ENCODE assay signal across 11 cellular contexts in the genomic region with DNA sequence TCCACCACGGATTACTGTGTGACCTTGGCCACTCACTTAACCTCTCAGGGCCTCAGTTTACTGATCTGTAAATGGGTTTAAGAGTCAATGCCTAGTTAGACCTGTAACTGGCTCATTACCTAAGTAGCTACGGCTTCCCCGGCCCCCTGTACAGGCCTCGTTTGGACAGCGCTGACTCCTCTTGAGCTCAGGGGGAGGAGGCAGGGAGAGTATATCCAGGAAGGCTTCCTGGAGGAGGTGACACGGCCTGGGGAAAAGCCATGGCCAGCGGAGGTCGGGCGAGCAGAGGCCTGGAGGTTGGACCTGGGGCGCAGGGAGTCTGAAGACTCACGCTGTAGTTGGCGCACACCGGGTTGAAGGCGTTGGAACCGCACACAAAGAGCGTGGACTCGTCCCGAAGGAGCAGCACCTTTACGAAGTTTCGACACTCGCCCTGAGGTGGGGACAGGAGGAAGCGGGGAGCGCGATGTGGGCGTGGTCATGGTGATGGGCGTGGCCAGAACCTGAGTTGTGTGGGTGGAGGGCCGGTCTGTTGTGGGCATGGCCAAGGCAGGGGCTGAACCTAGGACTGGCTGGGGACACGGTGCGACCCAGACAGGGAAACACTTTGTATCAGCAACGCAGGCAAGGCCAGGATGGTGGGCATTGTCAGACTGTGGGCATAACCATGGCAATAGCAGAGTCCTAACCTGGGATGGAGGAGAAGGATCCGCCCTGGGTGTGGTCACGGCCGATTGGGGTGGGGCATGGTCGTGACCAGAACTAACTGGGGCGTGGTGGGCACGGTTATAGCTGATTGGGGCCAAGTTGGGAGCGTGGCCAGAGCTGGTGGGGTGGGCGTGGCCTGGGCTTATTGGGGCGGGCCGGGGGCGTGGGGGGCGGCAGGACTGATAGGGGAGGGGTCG. TPM values are rescaled to one million over a fixed set of nuclear protein-coding genes. Genes with fewer than 3 reads are reported as not detected.
DNase-seq lines count a peak whose midpoint lies in the region; ATAC-seq and TF ChIP-seq lines count a peak whose summit lies in the region.
"Had no signal": no experiment of that assay in that cellular context is flagged by ENCODE, and none has a peak within 500 bp of the region (broad histone marks: within the 10 kb centered on the region; RNA-seq: fewer than 3 reads in every experiment).

No MANE protein-coding gene starts in this region.

- H3K9ac ChIP-seq in HUES6 (ENCODE audit: low read length), result no peak overlapping the region

- H3K27ac Mint-ChIP-seq in WTC11, result peak overlapping the region; percentile 89
- no peak overlapping the region for H3K27ac Mint-ChIP-seq in activated CD8-positive, alpha-beta T cell treated with anti-CD3 and anti-CD28 coated beads, Interleukin-2, amount 10 ng/mL, durations not matched to agents 7 days and 5 days
- H3K27ac Mint-ChIP-seq: CD8-positive, alpha-beta T cell; T-helper 17 cell had no signal

- H3K27me3 ChIP-seq in BE2C, result no peaks in the 10 kb centered on the region
- no peaks in the 10 kb centered on the region; the same call in 1 of the 2 replicates for H3K27me3 ChIP-seq in HUES6 (ENCODE audit: control insufficient read depth, insufficient read depth, low read length)

- no peaks in the 10 kb centered on the region for H3K9me3 Mint-ChIP-seq in WTC11
- no peaks in the 10 kb centered on the region for H3K9me3 Mint-ChIP-seq in activated CD8-positive, alpha-beta T cell treated with anti-CD3 and anti-CD28 coated beads, Interleukin-2, amount 10 ng/mL, durations not matched to agents 7 days and 5 days (ENCODE audit: insufficient read depth)
- H3K9me3 Mint-ChIP-seq: CD8-positive, alpha-beta T cell had no signal

- H3K36me3 ChIP-seq in BE2C (no peaks in the 10 kb centered on the region), HUES6 (ENCODE audit: control insufficient read depth, insufficient read depth, low read length) (peaks cover 38% of the 10 kb centered on the region)

- ATAC-seq in WTC11 (peak; percentile 75), GM21423 (IDR thresholded peaks at IDR 0.05; ENCODE audit: unreplicated experiment) (no peak)
- no peak for ATAC-seq in activated CD8-positive, alpha-beta T cell treated with anti-CD3 and anti-CD28 coated beads, Interleukin-2, amount 10 ng/mL, durations not matched to agents 7 days and 5 days
- ATAC-seq: CD8-positive, alpha-beta T cell; T-helper 17 cell had no signal

- peak overlapping the region; percentile 40; the same call in 1 of the 2 replicates for H3K4me3 Mint-ChIP-seq in WTC11
- H3K4me3 Mint-ChIP-seq in activated CD8-positive, alpha-beta T cell treated with anti-CD3 and anti-CD28 coated beads, Interleukin-2, amount 10 ng/mL, durations not matched to agents 7 days and 5 days, result no peak overlapping the region
- H3K4me3 Mint-ChIP-seq: CD8-positive, alpha-beta T cell; T-helper 17 cell had no signal

- H3K4me3 ChIP-seq in BE2C (ENCODE audit: low read depth, low read length) (no peak overlapping the region), HUES6 (ENCODE audit: low read depth, low read length) (peak overlapping the region; percentile 48)

- H3K36me3 Mint-ChIP-seq in WTC11, result peaks cover 35% of the 10 kb centered on the region
- H3K36me3 Mint-ChIP-seq in activated CD8-positive, alpha-beta T cell treated with anti-CD3 and anti-CD28 coated beads, Interleukin-2, amount 10 ng/mL, durations not matched to agents 7 days and 5 days (ENCODE audit: low read depth), result no peaks in the 10 kb centered on the region
- H3K36me3 Mint-ChIP-seq: CD8-positive, alpha-beta T cell had no signal

- POLR2A ChIA-PET in WTC11 (lab: Charles Lee), result interaction anchor here (1.1 kb wide), 1 partner anchor 112 kb away, joined by 4 read pairs; no protein-coding TSS in a partner anchor
- POLR2A ChIA-PET in activated CD8-positive, alpha-beta T cell treated with anti-CD3 and anti-CD28 coated beads, Interleukin-2, amount 10 ng/mL, durations not matched to agents 7 days and 5 days (lab: Charles Lee), result no interaction called here

- DNase-seq in BE2C, result peak; percentile 56
- peak; percentile 80 for DNase-seq in WTC11 (ENCODE audit: low spot score)
- no peak for DNase-seq in activated CD8-positive, alpha-beta T cell treated with anti-CD3 and anti-CD28 coated beads, Interleukin-2, amount 10 ng/mL, durations not matched to agents 7 days and 5 days
- DNase-seq in NCI-H446 treated with DMSO at 0.1 percent for 48 hours (lab: John Stamatoyannopoulos, UW), result no peak
- DNase-seq: aorta, hippocampal formation, midbrain, T-helper 17 cell had no signal

- H3K27ac ChIP-seq in HUES6 (ENCODE audit: low read depth, low read length), result no peak overlapping the region

- CTCF ChIA-PET in WTC11 (lab: Charles Lee), result interaction anchor here (0.5 to 1.7 kb wide), 12 partner anchors 11 to 235 kb away, joined by 3 to 13 read pairs (median 4); a partner anchor contains a TSS
- CTCF ChIA-PET in activated CD8-positive, alpha-beta T cell treated with anti-CD3 and anti-CD28 coated beads, Interleukin-2, amount 10 ng/mL, durations not matched to agents 7 days and 5 days (lab: Charles Lee), result no interaction called here

- H3K9me3 ChIP-seq in BE2C (peaks cover 3% of the 10 kb centered on the region; the same call in 1 of the 2 replicates), HUES6 (ENCODE audit: control insufficient read depth, insufficient read depth, low read depth, low read length) (no peaks in the 10 kb centered on the region)

- H3K4me1 ChIP-seq in BE2C (peaks cover 3% of the 10 kb centered on the region), HUES6 (ENCODE audit: control insufficient read depth, insufficient read depth, low read length) (peaks cover 2% of the 10 kb centered on the region; the same call in 1 of the 2 replicates)

- H3K4me1 Mint-ChIP-seq in WTC11, result peaks cover 9% of the 10 kb centered on the region
- peaks cover 6% of the 10 kb centered on the region for H3K4me1 Mint-ChIP-seq in activated CD8-positive, alpha-beta T cell treated with anti-CD3 and anti-CD28 coated beads, Interleukin-2, amount 10 ng/mL, durations not matched to agents 7 days and 5 days (ENCODE audit: low read depth)

- H3K27me3 Mint-ChIP-seq in WTC11 (ENCODE audit: low read depth), result peaks cover 2% of the 10 kb centered on the region; the same call in 1 of the 2 replicates
- H3K27me3 Mint-ChIP-seq in activated CD8-positive, alpha-beta T cell treated with anti-CD3 and anti-CD28 coated beads, Interleukin-2, amount 10 ng/mL, durations not matched to agents 7 days and 5 days (ENCODE audit: low read depth), result no peaks in the 10 kb centered on the region

- TF ChIP-seq CTCF in BE2C (IDR thresholded peaks at IDR 0.05; ENCODE audit: low read depth, low read length) (no peak), WTC11 (IDR thresholded peaks at IDR 0.05) (no peak)

TF ChIP-seq in WTC11, 78 proteins besides CTCF, POLR2A, EP300 and RAD21:
- TF ChIP-seq, protein P1, sequence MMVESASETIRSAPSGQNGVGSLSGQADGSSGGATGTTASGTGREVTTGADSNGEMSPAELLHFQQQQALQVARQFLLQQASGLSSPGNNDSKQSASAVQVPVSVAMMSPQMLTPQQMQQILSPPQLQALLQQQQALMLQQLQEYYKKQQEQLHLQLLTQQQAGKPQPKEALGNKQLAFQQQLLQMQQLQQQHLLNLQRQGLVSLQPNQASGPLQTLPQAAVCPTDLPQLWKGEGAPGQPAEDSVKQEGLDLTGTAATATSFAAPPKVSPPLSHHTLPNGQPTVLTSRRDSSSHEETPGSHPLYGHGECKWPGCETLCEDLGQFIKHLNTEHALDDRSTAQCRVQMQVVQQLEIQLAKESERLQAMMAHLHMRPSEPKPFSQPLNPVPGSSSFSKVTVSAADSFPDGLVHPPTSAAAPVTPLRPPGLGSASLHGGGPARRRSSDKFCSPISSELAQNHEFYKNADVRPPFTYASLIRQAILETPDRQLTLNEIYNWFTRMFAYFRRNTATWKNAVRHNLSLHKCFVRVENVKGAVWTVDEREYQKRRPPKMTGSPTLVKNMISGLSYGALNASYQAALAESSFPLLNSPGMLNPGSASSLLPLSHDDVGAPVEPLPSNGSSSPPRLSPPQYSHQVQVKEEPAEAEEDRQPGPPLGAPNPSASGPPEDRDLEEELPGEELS (CRISPR knock-in tag; IDR thresholded peaks at IDR 0.05), result 0 out of 2 replicates have a peak, but pooled peaks have one; percentile 19
- TF ChIP-seq, protein P2, sequence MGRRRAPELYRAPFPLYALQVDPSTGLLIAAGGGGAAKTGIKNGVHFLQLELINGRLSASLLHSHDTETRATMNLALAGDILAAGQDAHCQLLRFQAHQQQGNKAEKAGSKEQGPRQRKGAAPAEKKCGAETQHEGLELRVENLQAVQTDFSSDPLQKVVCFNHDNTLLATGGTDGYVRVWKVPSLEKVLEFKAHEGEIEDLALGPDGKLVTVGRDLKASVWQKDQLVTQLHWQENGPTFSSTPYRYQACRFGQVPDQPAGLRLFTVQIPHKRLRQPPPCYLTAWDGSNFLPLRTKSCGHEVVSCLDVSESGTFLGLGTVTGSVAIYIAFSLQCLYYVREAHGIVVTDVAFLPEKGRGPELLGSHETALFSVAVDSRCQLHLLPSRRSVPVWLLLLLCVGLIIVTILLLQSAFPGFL (CRISPR knock-in tag; IDR thresholded peaks at IDR 0.05; ENCODE audit: borderline replicate concordance), result no peak
- 0 out of 2 replicates have a peak, but pooled peaks have one; percentile 44 for TF ChIP-seq SP1 (CRISPR knock-in tag; conservative IDR thresholded peaks at IDR 0.05)

RNA-seq across cellular contexts. Expression of a gene that starts 3.6 kb away (rescaled TPM):
- not detected for polyA plus RNA-seq in BE2C (2012; ENCODE audit: insufficient read depth, insufficient read length, low read depth)
- total RNA-seq in WTC11 (2021), result 45.1 to 52.1 TPM (median 49.1 TPM) in 3 replicates
- total RNA-seq in activated CD8-positive, alpha-beta T cell treated with anti-CD3 and anti-CD28 coated beads, Interleukin-2, amount 10 ng/mL, durations not matched to agents 7 days and 5 days, result not detected

RNA-seq across cellular contexts. Expression of a gene that starts 16.1 kb away (rescaled TPM):
- 0.14 TPM for polyA plus RNA-seq in BE2C (2012; ENCODE audit: insufficient read depth, insufficient read length, low read depth)
- 0.81 to 1.2 TPM (median 0.87 TPM) in 3 replicates for total RNA-seq in WTC11 (2021)
- not detected for total RNA-seq in activated CD8-positive, alpha-beta T cell treated with anti-CD3 and anti-CD28 coated beads, Interleukin-2, amount 10 ng/mL, durations not matched to agents 7 days and 5 days
- total RNA-seq: CD8-positive, alpha-beta T cell had no signal

RNA-seq across cellular contexts. Expression of a gene that starts 20.9 kb away (rescaled TPM):
- polyA plus RNA-seq in BE2C (2012; ENCODE audit: insufficient read depth, insufficient read length, low read depth), result 0.25 TPM
- total RNA-seq in WTC11 (2021), result 3.3 to 4.2 TPM (median 3.9 TPM) in 3 replicates
- not detected for total RNA-seq in activated CD8-positive, alpha-beta T cell treated with anti-CD3 and anti-CD28 coated beads, Interleukin-2, amount 10 ng/mL, durations not matched to agents 7 days and 5 days
- total RNA-seq: T-helper 17 cell had no signal

RNA-seq across cellular contexts. Expression of a gene that starts 37.6 kb away (rescaled TPM):
- polyA plus RNA-seq in BE2C (2012; ENCODE audit: insufficient read depth, insufficient read length, low read depth), result 0.15 TPM
- total RNA-seq in WTC11 (2021), result 0.35 to 0.62 TPM (median 0.57 TPM) in 3 replicates
- not detected for total RNA-seq in activated CD8-positive, alpha-beta T cell treated with anti-CD3 and anti-CD28 coated beads, Interleukin-2, amount 10 ng/mL, durations not matched to agents 7 days and 5 days
- total RNA-seq: T-helper 17 cell had no signal

Comparison
In these comparisons a context has a peak if more than half of its experiments do, and no peak if none do; other contexts are left out.
1. DNase-seq: peak in BE2C (single experiment) and WTC11 (single experiment); none in activated CD8-positive, alpha-beta T cell treated with anti-CD3 and anti-CD28 coated beads, Interleukin-2, amount 10 ng/mL, durations not matched to agents 7 days and 5 days (single experiment) and NCI-H446 treated with DMSO at 0.1 percent for 48 hours (single experiment).
2. RNA of a gene that starts 3.6 kb away (total RNA-seq): 45.1 to 52.1 TPM in WTC11; not detected in activated CD8-positive, alpha-beta T cell treated with anti-CD3 and anti-CD28 coated beads, Interleukin-2, amount 10 ng/mL, durations not matched to agents 7 days and 5 days; every median in the first group is over 10 times any median in the second.